In the genomic region with DNA sequence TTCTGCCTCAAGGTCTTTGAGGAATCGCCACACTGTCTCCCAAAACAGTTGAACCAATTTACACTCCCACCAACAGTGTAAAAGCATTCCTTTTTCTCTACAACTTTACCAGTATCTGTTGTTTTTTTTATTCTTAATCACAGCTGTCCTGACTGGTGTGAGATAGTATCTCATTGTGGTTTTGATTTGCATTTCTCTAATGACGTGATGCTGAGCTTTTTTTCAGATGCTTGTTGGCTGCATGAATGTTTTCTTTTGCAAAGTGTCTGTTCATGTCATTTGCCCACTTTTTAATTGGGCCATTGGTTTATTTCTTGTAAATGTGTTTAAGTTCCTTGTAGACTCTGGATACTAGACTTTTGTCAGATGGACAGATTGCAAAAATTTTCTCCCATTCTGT, we compare ENCODE assay signal across 20 cellular contexts.
"Had no signal": no experiment of that assay in that cellular context is flagged by ENCODE, and none has a peak within 500 bp of the region (broad histone marks: within the 10 kb centered on the region; RNA-seq: fewer than 3 reads in every experiment).

No MANE protein-coding gene starts in this region.

- H3K9me3 ChIP-seq: MG63 had no signal

- H3K36me3 ChIP-seq: MG63 had no signal

- ATAC-seq: SK-N-SH treated with all-trans-retinoic acid at 6 μM for 48 hours, T-helper 17 cell had no signal

- H3K27ac ChIP-seq: HL-60, RWPE1 had no signal

- DNase-seq: KBM-7, MG63, NCI-H1048, NCI-H1105 treated with DMSO at 0.1 percent for 48 hours, NCI-H1417 treated with DMSO at 0.1 percent for 48 hours, NCI-H146, NCI-H1694 treated with DMSO at 0.1 percent for 48 hours, NCI-H1930, NCI-H2081, NCI-H2107, NCI-H2227 treated with DMSO at 0.1 percent for 48 hours, NCI-H524, NCI-H526 treated with DMSO at 0.1 percent for 48 hours, NCI-H748 treated with DMSO at 0.1 percent for 48 hours, SHP77, T-helper 1 cell, T-helper 17 cell had no signal

- H3K27me3 ChIP-seq: MG63 had no signal

- H3K4me3 ChIP-seq: MG63 had no signal
